In genomic region chr4:47442980-47443379, GRCh38 we compare ENCODE assay signal across 8 cellular contexts. TPM values are rescaled to one million over a fixed set of nuclear protein-coding genes. Genes with fewer than 3 reads are reported as not detected.
DNase-seq lines count a peak whose midpoint lies in the region; ATAC-seq and TF ChIP-seq lines count a peak whose summit lies in the region.

No MANE protein-coding gene starts in this region.

- no peaks in the 10 kb centered on the region for H3K4me1 ChIP-seq in psoas muscle

- TF ChIP-seq CTCF in CD14-positive monocyte (IDR thresholded peaks at IDR 0.05) (no peak), GM10266 (IDR thresholded peaks at IDR 0.05; ENCODE audit: control insufficient read depth, insufficient read depth, low read depth, missing control alignments) (no peak), psoas muscle (IDR thresholded peaks at IDR 0.05) (no peak)

- peak overlapping the region; percentile 13 to 79 for H3K4me3 Mint-ChIP-seq in CD14-positive monocyte

- ATAC-seq in GM19467 (IDR thresholded peaks at IDR 0.05; ENCODE audit: unreplicated experiment): peak; percentile 70
- peak; percentile 79 for ATAC-seq in HG03103 (IDR thresholded peaks at IDR 0.05; ENCODE audit: low read depth, unreplicated experiment)
- ATAC-seq in psoas muscle: no peak

- peaks cover 0 to 4% (median 0%) of the 10 kb centered on the region in 7 donors for H3K9me3 Mint-ChIP-seq in CD14-positive monocyte

- H3K27ac Mint-ChIP-seq in CD14-positive monocyte: peak overlapping the region; percentile 12 to 89 (median 84)

- H3K27ac ChIP-seq in psoas muscle: no peak overlapping the region

- WGBS in psoas muscle, 3 donors: 81 to 85% (median 85%) methylated on average over 5 of the region's 5 CpGs

- H3K4me3 ChIP-seq in psoas muscle: no peak overlapping the region

- no peaks in the 10 kb centered on the region for H3K27me3 ChIP-seq in psoas muscle (ENCODE audit: insufficient read depth in 3 of 3, low read length in 2 of 3)

- DNase-seq in CD14-positive monocyte (ENCODE audit: low spot score) (peak; percentile 48), SIG-M5 treated with dmso at 0.1 percent for 504 hours (lab: John Stamatoyannopoulos, UW; ENCODE audit: unreplicated experiment) (peak; percentile 87), GM10266 (ENCODE audit: extremely low spot score) (no peak), psoas muscle (no peak), NCI-H2081 treated with DMSO at 0.1 percent for 48 hours (lab: John Stamatoyannopoulos, UW) (no peak)
- DNase-seq in stimulated activated CD4-positive, alpha-beta T cell treated with anti-CD3 and anti-CD28 coated beads, Interleukin-4, amount 100 ng/mL, for 1 hour: no peak

- no peaks in the 10 kb centered on the region for H3K27me3 Mint-ChIP-seq in CD14-positive monocyte (ENCODE audit: low read depth in 3 of 3)

- no peaks in the 10 kb centered on the region for H3K9me3 ChIP-seq in psoas muscle

- H3K36me3 ChIP-seq in psoas muscle (ENCODE audit: insufficient read depth in 1 of 2, low read depth in 1 of 2): no peaks in the 10 kb centered on the region

- H3K4me1 Mint-ChIP-seq in CD14-positive monocyte: peaks cover 54% of the 10 kb centered on the region

- intact Hi-C loops in CD14-positive monocyte (cut with micrococcal nuclease): no loop called here
- intact Hi-C loops in psoas muscle (cut with DNase I): no loop called here

- peaks cover 2 to 9% of the 10 kb centered on the region in 2 donors for H3K36me3 Mint-ChIP-seq in CD14-positive monocyte

RNA-seq across cellular contexts. Expression of gene COMMD8, which starts 20.5 kb away (rescaled TPM):
- polyA plus RNA-seq in CD14-positive monocyte (10 to 100 TPM; 71.8 to 90.8 TPM), psoas muscle (10 to 100 TPM in 2 of 3 donors, 1 to 10 TPM in 1; 8.8 to 18.0 (median 12.7) TPM)
- 1 to 10 TPM; 4.9 to 6.2 (median 5.7) TPM for total RNA-seq in psoas muscle

RNA-seq across cellular contexts. Expression of gene ATP10D, which starts 42.1 kb away (rescaled TPM):
- polyA plus RNA-seq in CD14-positive monocyte: 10 to 100 TPM in 1 of 2 donors, 1 to 10 TPM in 1; 8.4 to 16.9 TPM
- 1 to 10 TPM; 1.6 to 6.1 (median 4.4) TPM for total RNA-seq in psoas muscle
- polyA plus RNA-seq in psoas muscle: 1 to 10 TPM; 1.1 to 2.1 (median 1.2) TPM

Comparison
In these comparisons a context has a peak if more than half of its experiments do, and no peak if none do; other contexts are left out.
1. DNase-seq: peak in CD14-positive monocyte (single experiment) and SIG-M5 treated with dmso at 0.1 percent for 504 hours (single experiment); none in stimulated activated CD4-positive, alpha-beta T cell treated with anti-CD3 and anti-CD28 coated beads, Interleukin-4, amount 100 ng/mL, for 1 hour (single experiment), GM10266 (single experiment), psoas muscle (0 of 2) and NCI-H2081 treated with DMSO at 0.1 percent for 48 hours (single experiment).
2. ATAC-seq: peak in GM19467 (single experiment) and HG03103 (single experiment); none in psoas muscle (0 of 4).